ENCODE assay signal across 10 cellular contexts in genomic region chr16:982152-983043, GRCh38. TPM values are rescaled to one million over a fixed set of nuclear protein-coding genes. Genes with fewer than 3 reads are reported as not detected.
DNase-seq lines count a peak whose midpoint lies in the region; ATAC-seq and TF ChIP-seq lines count a peak whose summit lies in the region.
"Had no signal": no experiment of that assay in that cellular context is flagged by ENCODE, and none has a peak within 500 bp of the region (broad histone marks: within the 10 kb centered on the region; RNA-seq: fewer than 3 reads in every experiment).

No MANE protein-coding gene starts in this region.

- H3K4me3 Mint-ChIP-seq in activated naive CD8-positive, alpha-beta T cell treated with anti-CD3 and anti-CD28 coated beads, Interleukin-2, amount 50 U/mL, for 24 hours: peak overlapping the region; percentile 26
- peak overlapping the region; percentile 55 for H3K4me3 Mint-ChIP-seq in memory B cell

- DNase-seq in activated T-cell treated with anti-CD3 and anti-CD28 coated beads, Interleukin-2, amount 50 U/mL, for 1 hour: peak; percentile 50
- no peak for DNase-seq in activated T-cell treated with anti-CD3 and anti-CD28 coated beads for 4 hours
- no peak for DNase-seq in activated naive CD8-positive, alpha-beta T cell treated with anti-CD3 and anti-CD28 coated beads, Interleukin-2, amount 50 U/mL, for 24 hours
- no peak for DNase-seq in memory B cell (ENCODE audit: low spot score in 2 of 2)
- no peak for DNase-seq in testis
- no peak for DNase-seq in cortex of kidney (lab: John Stamatoyannopoulos, UW)
- no peak for DNase-seq in NCI-H2029 treated with DMSO at 0.1 percent for 48 hours (lab: John Stamatoyannopoulos, UW)
- DNase-seq in pons (ENCODE audit: low spot score): no peak
- DNase-seq: PC-9 had no signal

- peaks cover 14% of the 10 kb centered on the region for H3K4me1 Mint-ChIP-seq in activated naive CD8-positive, alpha-beta T cell treated with anti-CD3 and anti-CD28 coated beads, Interleukin-2, amount 50 U/mL, for 24 hours
- H3K4me1 Mint-ChIP-seq in memory B cell: peaks cover 9% of the 10 kb centered on the region

- H3K36me3 ChIP-seq in testis (ENCODE audit: low read depth, missing control alignments): no peaks in the 10 kb centered on the region

- H3K9me3 Mint-ChIP-seq in activated naive CD8-positive, alpha-beta T cell treated with anti-CD3 and anti-CD28 coated beads, Interleukin-2, amount 50 U/mL, for 24 hours: no peaks in the 10 kb centered on the region
- H3K9me3 Mint-ChIP-seq in memory B cell: no peaks in the 10 kb centered on the region

- WGBS in testis, 2 donors: 34 to 73% methylated on average over 13 to 28 of the region's 76 CpGs

- no peak for ATAC-seq in activated naive CD8-positive, alpha-beta T cell treated with anti-CD3 and anti-CD28 coated beads, Interleukin-2, amount 50 U/mL, for 24 hours
- peak; percentile 16 for ATAC-seq in memory B cell (ENCODE audit: low read depth)

- no peak overlapping the region for H3K27ac Mint-ChIP-seq in activated naive CD8-positive, alpha-beta T cell treated with anti-CD3 and anti-CD28 coated beads, Interleukin-2, amount 50 U/mL, for 24 hours
- no peak overlapping the region for H3K27ac Mint-ChIP-seq in memory B cell

- TF ChIP-seq POLR2A in testis (IDR thresholded peaks at IDR 0.05): no peak

- no peak overlapping the region for H3K27ac ChIP-seq in testis
- H3K27ac ChIP-seq: HL-60, PC-9 had no signal

- H3K4me1 ChIP-seq in testis: peaks cover 2% of the 10 kb centered on the region

- TF ChIP-seq CTCF in testis (IDR thresholded peaks at IDR 0.05): no peak

- peaks cover 10% of the 10 kb centered on the region for H3K27me3 Mint-ChIP-seq in activated naive CD8-positive, alpha-beta T cell treated with anti-CD3 and anti-CD28 coated beads, Interleukin-2, amount 50 U/mL, for 24 hours
- peaks cover 21% of the 10 kb centered on the region for H3K27me3 Mint-ChIP-seq in memory B cell

- H3K36me3 Mint-ChIP-seq in activated naive CD8-positive, alpha-beta T cell treated with anti-CD3 and anti-CD28 coated beads, Interleukin-2, amount 50 U/mL, for 24 hours (ENCODE audit: low read depth): no peaks in the 10 kb centered on the region
- peaks cover 2% of the 10 kb centered on the region for H3K36me3 Mint-ChIP-seq in memory B cell

- H3K9me3 ChIP-seq in testis: no peaks in the 10 kb centered on the region

- no peaks in the 10 kb centered on the region for H3K27me3 ChIP-seq in testis

- intact Hi-C loops in testis (cut with DNase I; ENCODE audit: low total_unique reads): no loop called here

- H3K4me3 ChIP-seq in testis: peak overlapping the region; percentile 36 to 46
- H3K4me3 ChIP-seq: PC-9 had no signal

RNA-seq across cellular contexts. Expression of gene SOX8, which starts 0.8 kb away (rescaled TPM):
- total RNA-seq in testis: 10 to 100 TPM; 11.2 to 19.6 TPM
- 4.3 TPM for polyA plus RNA-seq in testis (ENCODE audit: insufficient read depth, low read depth, low replicate concordance)
- total RNA-seq: PC-9 had no signal

RNA-seq across cellular contexts. Expression of gene LMF1, which starts 11.6 kb away (rescaled TPM):
- 10 to 100 TPM; 66.6 to 83.4 TPM for total RNA-seq in testis
- 12.5 TPM for polyA plus RNA-seq in testis (ENCODE audit: insufficient read depth, low read depth, low replicate concordance)
